In the genomic region with DNA sequence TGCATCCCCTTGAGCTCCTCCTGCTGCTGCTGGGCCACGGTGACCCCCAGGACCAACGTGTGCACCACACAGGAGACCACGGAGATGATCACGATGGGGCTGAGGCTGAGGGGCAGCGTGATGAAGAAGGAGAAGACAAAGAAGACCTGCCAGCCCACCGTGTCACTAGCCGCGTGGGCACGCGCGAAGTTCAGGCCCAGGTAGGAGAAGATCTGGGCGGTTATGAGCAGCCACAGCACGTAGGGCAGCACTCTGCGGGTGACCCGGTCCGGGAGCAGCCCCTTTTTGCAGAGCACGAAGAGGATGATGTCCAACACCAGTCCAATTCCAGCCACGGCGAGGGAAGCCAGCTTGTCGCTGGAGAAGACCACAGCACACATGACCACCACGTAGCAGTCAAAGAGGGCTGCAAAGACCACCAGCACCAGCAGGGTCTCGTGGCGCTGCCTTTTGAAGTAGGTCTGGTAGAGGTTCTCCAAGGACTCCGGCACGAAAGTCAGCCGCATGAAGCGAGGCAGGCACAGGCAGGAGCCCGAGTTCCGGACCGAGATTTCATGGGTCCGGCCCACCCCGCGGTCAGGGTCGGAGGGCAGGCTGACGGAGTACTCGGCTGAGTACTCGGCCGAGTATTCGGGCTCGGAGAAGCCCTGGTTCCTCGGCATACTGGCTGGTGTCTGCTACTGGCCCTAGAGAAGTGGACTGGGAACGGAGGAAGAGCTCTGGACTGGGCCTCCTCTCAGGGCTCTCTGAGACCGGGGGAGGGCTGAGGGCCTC, we compare ENCODE assay signal across 8 cellular contexts. TPM values are rescaled to one million over a fixed set of nuclear protein-coding genes. Genes with fewer than 3 reads are reported as not detected.
DNase-seq lines count a peak whose midpoint lies in the region; ATAC-seq, FAIRE-seq and TF ChIP-seq lines count a peak whose summit lies in the region.

No MANE protein-coding gene starts in this region.

- H3K27ac Mint-ChIP-seq in activated CD8-positive, alpha-beta memory T cell treated with anti-CD3 and anti-CD28 coated beads, Interleukin-2, amount 10 ng/mL, durations not matched to agents 7 days and 5 days = peak overlapping the region; percentile 72
- H3K27ac Mint-ChIP-seq in activated naive CD8-positive, alpha-beta T cell = peak overlapping the region; percentile 88

- no peak for ATAC-seq in activated CD8-positive, alpha-beta memory T cell treated with anti-CD3 and anti-CD28 coated beads, Interleukin-2, amount 10 ng/mL, durations not matched to agents 7 days and 5 days
- ATAC-seq in thoracic aorta (ENCODE audit: insufficient number of reproducible peaks, low FRiP score, low read depth) = no peak

- H3K36me3 ChIP-seq in kidney (ENCODE audit: control insufficient read depth in 1 of 2, insufficient read depth in 2 of 2, low read length in 2 of 2) = no peaks in the 10 kb centered on the region
- H3K36me3 ChIP-seq in thoracic aorta = no peaks in the 10 kb centered on the region

- peaks cover 21% of the 10 kb centered on the region for H3K36me3 Mint-ChIP-seq in activated CD8-positive, alpha-beta memory T cell treated with anti-CD3 and anti-CD28 coated beads, Interleukin-2, amount 10 ng/mL, durations not matched to agents 7 days and 5 days
- peaks cover 10% of the 10 kb centered on the region for H3K36me3 Mint-ChIP-seq in activated naive CD8-positive, alpha-beta T cell

- peaks cover 49% of the 10 kb centered on the region for H3K4me1 Mint-ChIP-seq in activated CD8-positive, alpha-beta memory T cell treated with anti-CD3 and anti-CD28 coated beads, Interleukin-2, amount 10 ng/mL, durations not matched to agents 7 days and 5 days
- peaks cover 33% of the 10 kb centered on the region for H3K4me1 Mint-ChIP-seq in activated naive CD8-positive, alpha-beta T cell (ENCODE audit: low read depth)

- H3K27me3 ChIP-seq in thoracic aorta (replicated peaks; ENCODE audit: insufficient read depth) = no peaks in the 10 kb centered on the region

- TF ChIP-seq CTCF in kidney (IDR thresholded peaks at IDR 0.05; ENCODE audit: borderline replicate concordance, extremely low read depth, insufficient read depth) (no peak), thoracic aorta (IDR thresholded peaks at IDR 0.05) (no peak)

- H3K4me3 ChIP-seq in kidney (ENCODE audit: low read length in 2 of 2) = peak overlapping the region; percentile 50 to 51
- peak overlapping the region; percentile 82 for H3K4me3 ChIP-seq in thoracic aorta

- H3K27me3 Mint-ChIP-seq in activated CD8-positive, alpha-beta memory T cell treated with anti-CD3 and anti-CD28 coated beads, Interleukin-2, amount 10 ng/mL, durations not matched to agents 7 days and 5 days = no peaks in the 10 kb centered on the region
- H3K27me3 Mint-ChIP-seq in activated naive CD8-positive, alpha-beta T cell = no peaks in the 10 kb centered on the region

- H3K9me3 Mint-ChIP-seq in activated CD8-positive, alpha-beta memory T cell treated with anti-CD3 and anti-CD28 coated beads, Interleukin-2, amount 10 ng/mL, durations not matched to agents 7 days and 5 days (ENCODE audit: low read depth) = no peaks in the 10 kb centered on the region
- no peaks in the 10 kb centered on the region for H3K9me3 Mint-ChIP-seq in activated naive CD8-positive, alpha-beta T cell (ENCODE audit: low read depth)

- no peaks in the 10 kb centered on the region for H3K9me3 ChIP-seq in kidney (ENCODE audit: control insufficient read depth in 1 of 2, low read length in 2 of 2)
- H3K9me3 ChIP-seq in thoracic aorta = no peaks in the 10 kb centered on the region

- H3K9ac ChIP-seq in kidney (ENCODE audit: low read length in 2 of 2) = peak overlapping the region in 1 of 2 donors; percentile 26

- no peak for FAIRE-seq in kidney (lab: Jason Lieb, UNC)

- DNase-seq in activated CD8-positive, alpha-beta memory T cell treated with anti-CD3 and anti-CD28 coated beads, Interleukin-2, amount 10 ng/mL, durations not matched to agents 7 days and 5 days = no peak
- DNase-seq in activated CD8-positive, alpha-beta memory T cell treated with anti-CD3 and anti-CD28 coated beads for 24 hours = no peak
- DNase-seq in kidney (no peak), thoracic aorta (ENCODE audit: low spot score) (no peak), GM19238 (ENCODE audit: insufficient read length, low spot score) (no peak), SK-N-DZ (ENCODE audit: low spot score) (no peak), putamen (ENCODE audit: low spot score) (no peak)

- H3K4me1 ChIP-seq in kidney (ENCODE audit: control insufficient read depth in 1 of 2, insufficient read depth in 1 of 2, low read depth in 1 of 2, low read length in 2 of 2) (peaks cover 0 to 2% of the 10 kb centered on the region in 2 donors), thoracic aorta (ENCODE audit: control insufficient read depth in 1 of 2, low read depth in 2 of 2) (peaks cover 7 to 50% of the 10 kb centered on the region in 2 donors)

- H3K27ac ChIP-seq in kidney (ENCODE audit: low read depth in 2 of 2, low read length in 2 of 2) = peak overlapping the region in 1 of 2 donors; percentile 49
- H3K27ac ChIP-seq in thoracic aorta = no peak overlapping the region

- intact Hi-C loops in kidney (cut with DNase I) = no loop called here

- H3K4me3 Mint-ChIP-seq in activated CD8-positive, alpha-beta memory T cell treated with anti-CD3 and anti-CD28 coated beads, Interleukin-2, amount 10 ng/mL, durations not matched to agents 7 days and 5 days = peak overlapping the region; percentile 90
- H3K4me3 Mint-ChIP-seq in activated naive CD8-positive, alpha-beta T cell = peak overlapping the region; percentile 94

- CTCF ChIA-PET in activated CD8-positive, alpha-beta memory T cell treated with anti-CD3 and anti-CD28 coated beads, Interleukin-2, amount 10 ng/mL, durations not matched to agents 7 days and 5 days (lab: Charles Lee) = interaction anchor here (0.9 kb wide), 1 partner anchor 12 kb away, joined by 3 read pairs; no protein-coding TSS in a partner anchor

RNA-seq across cellular contexts. Expression of gene ADCY3, which starts 1.5 kb away (rescaled TPM):
- total RNA-seq in activated CD8-positive, alpha-beta memory T cell treated with anti-CD3 and anti-CD28 coated beads, Interleukin-2, amount 10 ng/mL, durations not matched to agents 7 days and 5 days = 10 to 100 TPM; 81.4 to 85.0 TPM
- 44.6 TPM for total RNA-seq in kidney
- 21.1 TPM for polyA plus RNA-seq in kidney (ENCODE audit: insufficient read depth, low read depth, low replicate concordance)
- total RNA-seq in thoracic aorta = 10 to 100 TPM; 51.9 to 78.9 TPM
- polyA plus RNA-seq in SK-N-DZ (2014; cell fraction: cytosol; rRNA removed) = 21.3 and 27.5 TPM in 2 replicates
- 76.3 and 141 TPM in 2 replicates for polyA plus RNA-seq in SK-N-DZ (2014; cell fraction: nucleus; rRNA removed)

RNA-seq across cellular contexts. Expression of gene DNAJC27, which starts 53.2 kb away (rescaled TPM):
- 1 to 10 TPM; 6.5 to 8.7 TPM for total RNA-seq in activated CD8-positive, alpha-beta memory T cell treated with anti-CD3 and anti-CD28 coated beads, Interleukin-2, amount 10 ng/mL, durations not matched to agents 7 days and 5 days
- total RNA-seq in kidney = 11.4 TPM
- 3.2 TPM for polyA plus RNA-seq in kidney (ENCODE audit: insufficient read depth, low read depth, low replicate concordance)
- total RNA-seq in thoracic aorta = 10 to 100 TPM; 15.0 to 27.2 TPM
- polyA plus RNA-seq in SK-N-DZ (2014; cell fraction: cytosol; rRNA removed) = 2.1 and 2.3 TPM in 2 replicates
- 5.6 and 14.4 TPM in 2 replicates for polyA plus RNA-seq in SK-N-DZ (2014; cell fraction: nucleus; rRNA removed)
